Comparison of ENCODE assay signal across 1 cellular context in genomic region chr6:31528307-31528777, GRCh38.
TF ChIP-seq lines count a peak whose summit lies in the region.

No MANE protein-coding gene starts in this region.

TF ChIP-seq in HEK293, 187 proteins besides CTCF, POLR2A, EP300 and RAD21 (continued from another document):
- no peak for TF ChIP-seq ZNF19 (tag by site-specific recombination; IDR thresholded peaks at IDR 0.05; ENCODE audit: low read depth)
- peak; percentile 40; the same call in 1 of the 2 replicates for TF ChIP-seq ZNF660 (tag by site-specific recombination; IDR thresholded peaks at IDR 0.05)
- TF ChIP-seq ELK4 (IDR thresholded peaks at IDR 0.05; ENCODE audit: borderline replicate concordance, low read depth, low read length), result no peak
- peak; percentile 60; the same call in 1 of the 2 replicates for TF ChIP-seq ZBTB44 (tag by site-specific recombination; IDR thresholded peaks at IDR 0.05)
- TF ChIP-seq PRDM10 (tag by site-specific recombination; IDR thresholded peaks at IDR 0.05), result peak; percentile 33
- TF ChIP-seq ZNF335 (tag by site-specific recombination; conservative IDR thresholded peaks at IDR 0.05), result no peak
- TF ChIP-seq ZNF677 (tag by site-specific recombination; IDR thresholded peaks at IDR 0.05), result no peak
- TF ChIP-seq GFI1B (tag by site-specific recombination; IDR thresholded peaks at IDR 0.05), result no peak
- no peak for TF ChIP-seq GLI4 (tag by site-specific recombination; IDR thresholded peaks at IDR 0.05)
- TF ChIP-seq ZNF223 (tag by site-specific recombination; IDR thresholded peaks at IDR 0.05), result no peak
- TF ChIP-seq MZF1 (tag by site-specific recombination; IDR thresholded peaks at IDR 0.05; ENCODE audit: borderline replicate concordance), result no peak
- TF ChIP-seq ZNF521 (tag by site-specific recombination; IDR thresholded peaks at IDR 0.05), result no peak
- no peak for TF ChIP-seq ZNF302 (tag by site-specific recombination; IDR thresholded peaks at IDR 0.05; ENCODE audit: low read depth)
- TF ChIP-seq ZNF610 (tag by site-specific recombination; IDR thresholded peaks at IDR 0.05; ENCODE audit: borderline replicate concordance), result no peak
- TF ChIP-seq KLF10 (tag by site-specific recombination; IDR thresholded peaks at IDR 0.05), result peak; percentile 14; the same call in 1 of the 2 replicates
- no peak for TF ChIP-seq ZFP41 (tag by site-specific recombination; IDR thresholded peaks at IDR 0.05; ENCODE audit: borderline replicate concordance)
- TF ChIP-seq KLF16 (tag by site-specific recombination; IDR thresholded peaks at IDR 0.05), result no peak
TF ChIP-seq in HEK293: peak in this region for 6.
